Comparison of ENCODE assay signal across 11 cellular contexts in genomic region chr14:23640524-23641141, GRCh38. TPM values are rescaled to one million over a fixed set of nuclear protein-coding genes. Genes with fewer than 3 reads are reported as not detected.
DNase-seq lines count a peak whose midpoint lies in the region; ATAC-seq, FAIRE-seq and TF ChIP-seq lines count a peak whose summit lies in the region.
"Had no signal": no experiment of that assay in that cellular context is flagged by ENCODE, and none has a peak within 500 bp of the region (broad histone marks: within the 10 kb centered on the region; RNA-seq: fewer than 3 reads in every experiment).

No MANE protein-coding gene starts in this region.

- H3K4me1 Mint-ChIP-seq in endodermal cell: no peaks in the 10 kb centered on the region
- H3K4me1 Mint-ChIP-seq: neural crest cell had no signal

- peaks cover 2% of the 10 kb centered on the region for H3K27me3 Mint-ChIP-seq in endodermal cell (ENCODE audit: insufficient read depth)

- DNase-seq in GM03348 (ENCODE audit: low spot score) (peak; percentile 68), NCI-H226 (peak; percentile 42), endodermal cell (peak; percentile 53), ovary (peak; percentile 89 to 94 (median 92)), middle frontal gyrus (ENCODE audit: extremely low spot score, low spot score) (no peak), GM12891 (ENCODE audit: insufficient read length, low spot score) (no peak), CD1c-positive myeloid dendritic cell (ENCODE audit: extremely low spot score) (no peak)
- DNase-seq: T-helper 9 cell had no signal

- no peak for FAIRE-seq in GM12891 (lab: Jason Lieb, UNC)

- H3K4me1 ChIP-seq in endodermal cell (ENCODE audit: control insufficient read depth, insufficient read depth, low read length) (no peaks in the 10 kb centered on the region), ovary (ENCODE audit: insufficient read depth) (peaks cover 23% of the 10 kb centered on the region)

- no peak overlapping the region for H3K4me3 Mint-ChIP-seq in endodermal cell
- H3K4me3 Mint-ChIP-seq: neural crest cell had no signal

- H3K4me3 ChIP-seq in endodermal cell (ENCODE audit: low read length) (no peak overlapping the region), ovary (no peak overlapping the region)

- no peak for ATAC-seq in activated CD4-positive, CD25-positive, alpha-beta regulatory T cell treated with anti-CD3 and anti-CD28 coated beads, Interleukin-2, amount 50 U/mL, for 24 hours

- no peaks in the 10 kb centered on the region for H3K9me3 ChIP-seq in endodermal cell (ENCODE audit: control insufficient read depth, low read length)
- H3K9me3 ChIP-seq in ovary: no peaks in the 10 kb centered on the region

- peaks cover 16% of the 10 kb centered on the region for H3K9me3 Mint-ChIP-seq in endodermal cell
- H3K9me3 Mint-ChIP-seq: neural crest cell had no signal

- TF ChIP-seq CTCF in endodermal cell (conservative IDR thresholded peaks at IDR 0.05) (no peak), ovary (IDR thresholded peaks at IDR 0.05) (no peak)

- H3K36me3 ChIP-seq in endodermal cell (ENCODE audit: control insufficient read depth, insufficient read depth, low read length): no peaks in the 10 kb centered on the region
- H3K36me3 ChIP-seq in ovary: no peaks in the 10 kb centered on the region

- TF ChIP-seq POLR2A in ovary (IDR thresholded peaks at IDR 0.05) (no peak), GM12891 (IDR thresholded peaks at IDR 0.05; ENCODE audit: low read depth, low read length) (no peak)

- no peak for TF ChIP-seq EP300 in ovary (IDR thresholded peaks at IDR 0.05)

- intact Hi-C loops in ovary (cut with DNase I): loop anchor here in 1 of 4 donors (10.0 kb wide), 1 partner anchor 274 kb away; no protein-coding TSS in a partner anchor

- H3K27me3 ChIP-seq in endodermal cell (ENCODE audit: control insufficient read depth, insufficient read depth, low read length, poor library complexity, severe bottlenecking) (no peaks in the 10 kb centered on the region), ovary (no peaks in the 10 kb centered on the region)

- H3K27ac ChIP-seq in endodermal cell (ENCODE audit: low read depth, low read length) (no peak overlapping the region), ovary (peak overlapping the region in 1 of 2 donors; percentile 88)

- H3K36me3 Mint-ChIP-seq in endodermal cell (ENCODE audit: low read depth): no peaks in the 10 kb centered on the region

- no peak overlapping the region for H3K9ac ChIP-seq in endodermal cell (ENCODE audit: extremely low read depth, low read length, poor library complexity, severe bottlenecking)

- WGBS in endodermal cell (ENCODE audit: insufficient coverage in 1 of 2, insufficient read length in 1 of 2), 2 experiments: 75 to 83% methylated on average over 5 of the region's 5 CpGs
- 5 to 8% (median 8%) methylated on average over 5 of the region's 5 CpGs for WGBS in ovary, 3 donors

- H3K27ac Mint-ChIP-seq in endodermal cell: no peak overlapping the region

TF ChIP-seq in GM12891, 5 proteins besides CTCF, POLR2A, EP300 and RAD21:
- TF ChIP-seq POLR2AphosphoS5 (IDR thresholded peaks at IDR 0.05; ENCODE audit: low read depth, low read length): no peak
- no peak for TF ChIP-seq SPI1 (IDR thresholded peaks at IDR 0.05; ENCODE audit: low read depth, low read length)
- TF ChIP-seq TAF1 (IDR thresholded peaks at IDR 0.05; ENCODE audit: low read depth, low read length): no peak
- no peak for TF ChIP-seq PAX5 (IDR thresholded peaks at IDR 0.05; ENCODE audit: insufficient read depth, low read length, severe bottlenecking)
- TF ChIP-seq POU2F2 (IDR thresholded peaks at IDR 0.05; ENCODE audit: low read depth, low read length): no peak

RNA-seq across cellular contexts. Expression of gene DHRS2, which starts 4.5 kb away (rescaled TPM):
- 1 to 10 TPM in 1 of 2 donors, under 1 TPM in 1; 0.66 to 1.2 TPM for total RNA-seq in endodermal cell
- 1.4 TPM for polyA plus RNA-seq in endodermal cell (2013, experiment 1 of 2)
- 1.1 TPM for polyA plus RNA-seq in endodermal cell (2013, experiment 2 of 2)
- 10 to 100 TPM in 4 of 7 donors, 1 to 10 TPM in 3; 1.6 to 46.6 (median 14.9) TPM for total RNA-seq in ovary
- 10 to 100 TPM; 12.5 to 28.5 TPM for polyA plus RNA-seq in ovary
- polyA plus RNA-seq in GM12891 (2012; ENCODE audit: low read depth, missing spikeins): 1.0 TPM
- total RNA-seq: neural crest cell, subcutaneous adipose tissue had no signal

Comparison
In these comparisons a context has a peak if more than half of its experiments do, and no peak if none do; other contexts are left out.
1. DNase-seq: peak in GM03348 (single experiment), NCI-H226 (single experiment), endodermal cell (single experiment) and ovary (5 of 5); none in middle frontal gyrus (single experiment), GM12891 (single experiment) and CD1c-positive myeloid dendritic cell (single experiment).